1 cellular context compared by ENCODE assay signal in the genomic region with DNA sequence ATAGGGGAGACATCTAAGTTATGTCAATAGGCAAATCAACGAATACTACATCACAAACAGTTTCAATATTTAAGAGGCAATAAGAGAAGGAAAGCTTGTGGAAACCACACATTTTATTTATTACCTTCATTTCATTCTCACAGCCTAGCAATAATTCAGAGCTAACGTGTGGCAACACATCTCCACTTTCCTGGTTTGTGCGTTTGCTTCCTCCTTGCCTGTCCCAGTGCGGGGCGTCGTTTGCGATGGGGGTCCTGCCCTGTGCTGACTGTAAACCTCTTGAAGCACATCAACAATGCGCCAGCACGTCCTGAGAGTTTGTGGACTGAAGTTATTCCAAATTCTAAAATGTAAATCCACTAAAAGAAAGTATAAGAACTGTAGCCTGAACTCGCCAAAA.
TF ChIP-seq lines count a peak whose summit lies in the region.

No MANE protein-coding gene starts in this region.

TF ChIP-seq in GM12878, 131 proteins besides CTCF, POLR2A, EP300 and RAD21:
- TF ChIP-seq TBL1XR1 (IDR thresholded peaks at IDR 0.05; ENCODE audit: low read depth, low read length) (no peak), NFYA (IDR thresholded peaks at IDR 0.05; ENCODE audit: borderline replicate concordance, low read depth, low read length) (no peak), SMC3 (IDR thresholded peaks at IDR 0.05; ENCODE audit: borderline replicate concordance, low read length) (no peak)
TF ChIP-seq in GM12878: peak in this region for 0.
